Comparison of ENCODE assay signal across 19 cellular contexts in the genomic region with DNA sequence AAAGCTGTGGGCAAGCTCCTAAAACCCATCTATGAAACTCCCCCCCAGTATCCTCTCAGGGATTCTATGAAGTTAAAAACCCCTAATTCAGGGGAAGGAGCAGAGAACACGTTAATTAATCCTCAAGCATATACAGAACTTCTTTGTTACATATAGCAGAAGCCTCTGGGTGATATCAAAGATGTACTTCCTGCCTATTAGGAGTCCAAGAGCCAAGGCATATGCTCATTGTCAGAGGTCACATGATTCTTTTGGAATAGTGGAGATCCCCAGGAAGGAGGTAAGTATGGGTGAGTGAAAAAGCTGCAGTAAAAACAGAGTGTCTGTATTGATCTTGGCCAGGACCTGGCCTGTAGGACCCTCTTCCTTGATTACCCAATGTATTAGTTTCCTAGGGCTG. TPM values are rescaled to one million over a fixed set of nuclear protein-coding genes. Genes with fewer than 3 reads are reported as not detected.
A peak's percentile ranks its signal among the peaks of the same experiment; 100 is the strongest.
DNase-seq lines count a peak whose midpoint lies in the region; ATAC-seq, FAIRE-seq and TF ChIP-seq lines count a peak whose summit lies in the region.
"Had no signal": no experiment of that assay in that cellular context is flagged by ENCODE, and none has a peak within 500 bp of the region (broad histone marks: within the 10 kb centered on the region; RNA-seq: fewer than 3 reads in every experiment).

No MANE protein-coding gene starts in this region.

- no peak overlapping the region for H3K4me2 ChIP-seq in K562 (ENCODE audit: insufficient read depth, low read length)

- POLR2A ChIA-PET in K562 (lab: Yijun Ruan, JAX): interaction anchor here (0.6 kb wide), 1 partner anchor 475 kb away, joined by 3 read pairs; a partner anchor contains a TSS

- TF ChIP-seq EP300 in K562 (IDR thresholded peaks at IDR 0.05; ENCODE audit: low read length) (no peak), tibial nerve (IDR thresholded peaks at IDR 0.05) (no peak)

- H3K9ac ChIP-seq in K562 (ENCODE audit: insufficient read depth in 1 of 2, low read depth in 2 of 2, low read length in 2 of 2): no peak overlapping the region
- H3K9ac ChIP-seq: GM23248 had no signal

- no peaks in the 10 kb centered on the region for H3K79me2 ChIP-seq in K562 (ENCODE audit: control insufficient read depth, insufficient read depth, low read length)

- FAIRE-seq in K562 (lab: Jason Lieb, UNC): no peak

- H3K4me3 ChIP-seq in K562 (no peak overlapping the region), esophagus (ENCODE audit: low read depth in 1 of 2, low read length in 2 of 2) (no peak overlapping the region), prostate gland (no peak overlapping the region), tibial nerve (no peak overlapping the region)
- H3K4me3 ChIP-seq: GM23248 had no signal

- TF ChIP-seq POLR2A in K562 (conservative IDR thresholded peaks at IDR 0.05) (no peak), prostate gland (IDR thresholded peaks at IDR 0.05) (no peak), tibial nerve (IDR thresholded peaks at IDR 0.05) (no peak)

- no peak for DNase-seq in K562 (ENCODE audit: extremely low read depth in 1 of 4, low spot score in 3 of 4)
- no peak for DNase-seq in prostate gland (ENCODE audit: low spot score)
- no peak for DNase-seq in tibial nerve (ENCODE audit: low spot score in 2 of 2)
- no peak for DNase-seq in NCI-H2227 (lab: John Stamatoyannopoulos, UW; ENCODE audit: unreplicated experiment)
- no peak for DNase-seq in NCI-H1694 treated with DMSO at 0.1 percent for 48 hours (lab: John Stamatoyannopoulos, UW)
- no peak for DNase-seq in activated effector memory CD4-positive, alpha-beta T cell treated with Interleukin-2 at 50 U/mL for 16 hours
- DNase-seq: activated CD4-positive, alpha-beta T cell treated with anti-CD3 and anti-CD28 coated beads, Interleukin-2, amount 50 U/mL, for 48 hours; activated naive CD4-positive, alpha-beta T cell treated with anti-CD3 and anti-CD28 coated beads, Interleukin-2, amount 50 U/mL, for 16 hours; activated T-cell treated with anti-CD3 and anti-CD28 coated beads, Interleukin-2, amount 50 U/mL, for 24 hours; BE2C; EL; GM23248; naive thymus-derived CD8-positive, alpha-beta T cell; NCI-H1436 treated with DMSO at 0.1 percent for 48 hours; NCI-H446; T-cell; WERI-Rb-1 had no signal

- intact Hi-C loops in K562 (cut with micrococcal nuclease): no loop called here
- intact Hi-C loops in prostate gland (cut with DNase I): loop anchor here (10.0 kb wide), 1 partner anchor 483 kb away; no protein-coding TSS in a partner anchor

- H3K9me3 ChIP-seq in K562 (replicated peaks; ENCODE audit: control insufficient read depth, insufficient read depth, low read depth, low read length): no peaks in the 10 kb centered on the region
- H3K9me3 ChIP-seq in esophagus (ENCODE audit: control insufficient read depth in 2 of 2, insufficient read depth in 1 of 2, low read depth in 1 of 2, low read length in 1 of 2): no peaks in the 10 kb centered on the region
- H3K9me3 ChIP-seq in prostate gland: no peaks in the 10 kb centered on the region
- peaks cover 0 to 4% (median 0%) of the 10 kb centered on the region in 4 donors for H3K9me3 ChIP-seq in tibial nerve
- H3K9me3 ChIP-seq: BE2C had no signal

- no peaks in the 10 kb centered on the region; a peak in 1 of 5 replicates for H3K4me1 ChIP-seq in K562 (replicated peaks in 1 of 2; ENCODE audit: control insufficient read depth in 2 of 2, insufficient read depth in 2 of 2, low read length in 2 of 2)
- H3K4me1 ChIP-seq in esophagus (ENCODE audit: control insufficient read depth in 2 of 2, insufficient read depth in 2 of 2, low read length in 1 of 2): no peaks in the 10 kb centered on the region
- H3K4me1 ChIP-seq in prostate gland (replicated peaks): no peaks in the 10 kb centered on the region
- H3K4me1 ChIP-seq in tibial nerve: peaks cover 0 to 21% (median 3%) of the 10 kb centered on the region in 4 donors

- no peak overlapping the region for H2AFZ ChIP-seq in K562 (ENCODE audit: low read depth, low read length)
- H2AFZ ChIP-seq: GM23248 had no signal

- CTCF ChIA-PET in K562 (lab: Yijun Ruan, JAX; ENCODE audit: low intra/inter-chr PET ratio): interaction anchor here (0.7 kb wide), 1 partner anchor 262 kb away, joined by 3 read pairs; no protein-coding TSS in a partner anchor

- in situ Hi-C loops in K562 (cut with MboI): no loop called here

- no peak for TF ChIP-seq RAD21 in K562 (CRISPR knock-in tag; conservative IDR thresholded peaks at IDR 0.05 in 1 of 2, IDR thresholded peaks at IDR 0.05 in 1 of 2)

- H4K20me1 ChIP-seq in K562 (replicated peaks; ENCODE audit: control insufficient read depth, insufficient read depth, low read length): no peaks in the 10 kb centered on the region

- no peaks in the 10 kb centered on the region for H3K36me3 ChIP-seq in K562 (ENCODE audit: control insufficient read depth, insufficient read depth, low read length)
- no peaks in the 10 kb centered on the region for H3K36me3 ChIP-seq in esophagus (ENCODE audit: control insufficient read depth in 2 of 2, insufficient read depth in 2 of 2, low read length in 1 of 2)
- no peaks in the 10 kb centered on the region for H3K36me3 ChIP-seq in prostate gland
- H3K36me3 ChIP-seq in tibial nerve: no peaks in the 10 kb centered on the region
- H3K36me3 ChIP-seq: BE2C, WERI-Rb-1 had no signal

- no peak for ATAC-seq in K562
- ATAC-seq: naive thymus-derived CD8-positive, alpha-beta T cell; T-cell had no signal

- no peak for TF ChIP-seq CTCF in K562 (IDR thresholded peaks at IDR 0.05 in 2 of 3, conservative IDR thresholded peaks at IDR 0.05 in 1 of 3; ENCODE audit: insufficient read depth in 2 of 3, low read depth in 1 of 3, low read length in 3 of 3)
- TF ChIP-seq CTCF in prostate gland (IDR thresholded peaks at IDR 0.05): no peak
- no peak for TF ChIP-seq CTCF in tibial nerve (IDR thresholded peaks at IDR 0.05)

- BruUV-seq in K562 (replicated peaks; lab: Mats Ljungman, UMichigan): no TSS peak

- H3K9me1 ChIP-seq in K562 (ENCODE audit: control insufficient read depth, insufficient read depth, low read length): no peaks in the 10 kb centered on the region

- H3K27ac ChIP-seq in K562 (ENCODE audit: extremely low read depth, low read depth, low read length): no peak overlapping the region
- peak overlapping the region; percentile 9 to 12 for H3K27ac ChIP-seq in esophagus (ENCODE audit: low read depth in 2 of 2, low read length in 1 of 2)
- peak overlapping the region; percentile 68 to 88 for H3K27ac ChIP-seq in prostate gland
- H3K27ac ChIP-seq in tibial nerve: peak overlapping the region; percentile 16 to 87 (median 52)
- H3K27ac ChIP-seq: GM23248, WERI-Rb-1 had no signal

- 0% methylated on average over 1 of the region's 1 CpG for WGBS in K562 (ENCODE audit: insufficient coverage, low coverage, missing lambda C conversion rate)
- 66 to 67% methylated on average over 1 of the region's 1 CpG for WGBS in esophagus, 2 donors
- 70% methylated on average over 1 of the region's 1 CpG for WGBS in prostate gland
- 64 to 68% methylated on average over 1 of the region's 1 CpG for WGBS in tibial nerve, 2 donors

- H3K27me3 ChIP-seq in K562 (ENCODE audit: control insufficient read depth in 2 of 2, insufficient read depth in 2 of 2, low read length in 2 of 2) (no peaks in the 10 kb centered on the region), esophagus (ENCODE audit: control insufficient read depth in 1 of 2, insufficient read depth in 2 of 2, low read length in 2 of 2) (no peaks in the 10 kb centered on the region), prostate gland (replicated peaks; ENCODE audit: insufficient read depth) (no peaks in the 10 kb centered on the region), tibial nerve (no peaks in the 10 kb centered on the region)
- H3K27me3 ChIP-seq: BE2C had no signal

TF ChIP-seq in K562, 482 proteins besides CTCF, POLR2A, EP300 and RAD21:
- TF ChIP-seq FOXK1 (CRISPR knock-in tag; IDR thresholded peaks at IDR 0.05; ENCODE audit: borderline replicate concordance) (no peak), RBM34 (IDR thresholded peaks at IDR 0.05; ENCODE audit: borderline replicate concordance, insufficient read depth, low read length) (no peak)
- TF ChIP-seq, protein P1, sequence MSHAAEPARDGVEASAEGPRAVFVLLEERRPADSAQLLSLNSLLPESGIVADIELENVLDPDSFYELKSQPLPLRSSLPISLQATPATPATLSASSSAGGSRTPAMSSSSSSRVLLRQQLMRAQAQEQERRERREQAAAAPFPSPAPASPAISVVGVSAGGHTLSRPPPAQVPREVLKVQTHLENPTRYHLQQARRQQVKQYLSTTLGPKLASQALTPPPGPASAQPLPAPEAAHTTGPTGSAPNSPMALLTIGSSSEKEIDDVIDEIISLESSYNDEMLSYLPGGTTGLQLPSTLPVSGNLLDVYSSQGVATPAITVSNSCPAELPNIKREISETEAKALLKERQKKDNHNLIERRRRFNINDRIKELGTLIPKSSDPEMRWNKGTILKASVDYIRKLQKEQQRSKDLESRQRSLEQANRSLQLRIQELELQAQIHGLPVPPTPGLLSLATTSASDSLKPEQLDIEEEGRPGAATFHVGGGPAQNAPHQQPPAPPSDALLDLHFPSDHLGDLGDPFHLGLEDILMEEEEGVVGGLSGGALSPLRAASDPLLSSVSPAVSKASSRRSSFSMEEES (CRISPR knock-in tag; IDR thresholded peaks at IDR 0.05): peak; percentile 38; the same call in 1 of the 2 replicates
TF ChIP-seq in K562: peak in this region for 1.

RNA-seq across cellular contexts. Expression of a gene that starts 2.9 kb away (rescaled TPM):
- total RNA-seq in K562 (2011; cell fraction: chromatin; rRNA removed; ENCODE audit: low replicate concordance): not detected in 2 replicates
- total RNA-seq in K562 (2011; cell fraction: nucleolus; rRNA removed): not detected in 2 replicates
- total RNA-seq in K562 (2011; cell fraction: nucleoplasm; rRNA removed): not detected in 2 replicates
- not detected in 2 replicates for total RNA-seq in K562 (2014; rRNA removed)
- 0.04 and 0.16 TPM in 2 replicates for total RNA-seq in K562 (2014; rRNA removed; fragmentation: Illumina TruSeq; extraction: Trizol)
- 0.04 TPM in 1 of 2 replicates, not detected in the other for total RNA-seq in K562 (2015; rRNA removed; fragmentation: Illumina TruSeq; extraction: Trizol)
- total RNA-seq in K562 (2021): 0.60 and 0.71 TPM in 2 replicates
- polyA plus RNA-seq in K562 (2011; rRNA removed): 0.03 TPM in 1 of 2 replicates, not detected in the other
- polyA plus RNA-seq in K562 (2011; cell fraction: cytosol; rRNA removed): not detected in 2 replicates
- 0.10 TPM in 1 of 2 replicates, not detected in the other for polyA plus RNA-seq in K562 (2011; cell fraction: nucleus; rRNA removed)
- polyA plus RNA-seq in K562 (2012): 0.10 and 0.12 TPM in 2 replicates
- polyA plus RNA-seq in K562 (2014; fragmentation: Illumina TruSeq; extraction: Trizol): 0.06 TPM in 1 of 2 replicates, not detected in the other
- polyA plus RNA-seq in K562 (2014; fragmentation: Nextera tagmentation; extraction: Ambion mirVana): under 1 TPM; 0.06 to 0.17 TPM
- not detected in 2 replicates for polyA plus RNA-seq in K562 (2014; rRNA removed)
- polyA minus RNA-seq in K562 (2011; rRNA and poly(A)+ RNA removed): not detected in 2 replicates
- not detected in 2 replicates for polyA minus RNA-seq in K562 (2011; cell fraction: cytosol; rRNA and poly(A)+ RNA removed)
- polyA minus RNA-seq in K562 (2011; cell fraction: nucleus; rRNA and poly(A)+ RNA removed): not detected in 2 replicates
- 100 to 1,000 TPM in 1 of 2 donors, 10 to 100 TPM in 1; 21.5 to 113 TPM for polyA plus RNA-seq in esophagus
- 100 to 1,000 TPM; 248 to 377 TPM for total RNA-seq in prostate gland
- total RNA-seq in tibial nerve: 100 to 1,000 TPM; 312 to 741 (median 433) TPM
- total RNA-seq: endothelial cell of umbilical vein; GM23248; naive thymus-derived CD8-positive, alpha-beta T cell had no signal
- polyA plus RNA-seq: endothelial cell of umbilical vein; GM23248; naive thymus-derived CD8-positive, alpha-beta T cell had no signal

Comparison
In these comparisons a context has a peak if more than half of its experiments do, and no peak if none do; other contexts are left out.
1. RNA of a gene that starts 2.9 kb away (total RNA-seq): 312 to 741 TPM in tibial nerve and 248 to 377 TPM in prostate gland; 0.04 to 0.71 TPM in K562; every median in the first group is over 100 times any median in the second.